28 cellular contexts compared by ENCODE assay signal in genomic region chr4:98976716-98977115, GRCh38. TPM values are rescaled to one million over a fixed set of nuclear protein-coding genes. Genes with fewer than 3 reads are reported as not detected.
DNase-seq lines count a peak whose midpoint lies in the region; ATAC-seq, FAIRE-seq and TF ChIP-seq lines count a peak whose summit lies in the region.
"Had no signal": no experiment of that assay in that cellular context is flagged by ENCODE, and none has a peak within 500 bp of the region (broad histone marks: within the 10 kb centered on the region; RNA-seq: fewer than 3 reads in every experiment).

No MANE protein-coding gene starts in this region.

- H2AFZ ChIP-seq in IMR-90 (replicated peaks; ENCODE audit: low read length, poor library complexity) (no peak overlapping the region), endothelial cell of umbilical vein (ENCODE audit: low read depth, low read length) (no peak overlapping the region)

- no peak overlapping the region for H3K23ac ChIP-seq in IMR-90 (ENCODE audit: low read depth, low read length)

- peaks cover 7% of the 10 kb centered on the region for H3K4me1 Mint-ChIP-seq in osteocyte (ENCODE audit: unreplicated experiment)
- H3K4me1 Mint-ChIP-seq: activated naive CD8-positive, alpha-beta T cell treated with anti-CD3 and anti-CD28 coated beads, Interleukin-2, amount 10 ng/mL, durations not matched to agents 7 days and 5 days; CD8-positive, alpha-beta memory T cell; stimulated activated naive CD8-positive, alpha-beta T cell treated with anti-CD3 and anti-CD28 coated beads, Interleukin-15, amount 100 ng/mL, for 72 hours had no signal

- no peak overlapping the region; the same call in 1 of the 2 replicates for H2BK120ac ChIP-seq in IMR-90 (ENCODE audit: low read depth, low read length)

- POLR2A ChIA-PET in IMR-90 (lab: Charles Lee; ENCODE audit: unreplicated experiment) (no interaction called here), endothelial cell of umbilical vein (lab: Charles Lee) (no interaction called here)

- H3K79me1 ChIP-seq in IMR-90 (ENCODE audit: low read depth in 1 of 2, low read length in 2 of 2) = no peaks in the 10 kb centered on the region

- no peak for TF ChIP-seq POLR2A in IMR-90 (IDR thresholded peaks at IDR 0.05; ENCODE audit: low read depth, low read length)
- TF ChIP-seq POLR2A in endothelial cell of umbilical vein (IDR thresholded peaks at IDR 0.05; ENCODE audit: low read depth, low read length) = no peak

- no peak overlapping the region for H2BK20ac ChIP-seq in IMR-90 (ENCODE audit: low read depth, low read length)

- H4K91ac ChIP-seq in IMR-90 (ENCODE audit: insufficient read depth, low read depth, low read length) = no peak overlapping the region

- BruUV-seq in IMR-90 (replicated peaks; lab: Mats Ljungman, UMichigan) (no TSS peak), endothelial cell of umbilical vein (replicated peaks; lab: Mats Ljungman, UMichigan) (no TSS peak)

- H3K9me3 ChIP-seq in IMR-90 (ENCODE audit: control insufficient read depth, insufficient read depth, low read length) (no peaks in the 10 kb centered on the region), endothelial cell of umbilical vein (replicated peaks; ENCODE audit: control insufficient read depth, insufficient read depth, low read length) (no peaks in the 10 kb centered on the region)
- H3K9me3 ChIP-seq: transverse colon had no signal

- H3K27me3 ChIP-seq in IMR-90 (ENCODE audit: control insufficient read depth, insufficient read depth, low read length) = no peaks in the 10 kb centered on the region
- no peaks in the 10 kb centered on the region for H3K27me3 ChIP-seq in endothelial cell of umbilical vein (ENCODE audit: control insufficient read depth in 2 of 2, insufficient read depth in 2 of 2, low read length in 2 of 2)
- H3K27me3 ChIP-seq: cardiac muscle cell, transverse colon had no signal

- in situ Hi-C loops in IMR-90 (cut with MboI; ENCODE audit: low sequenced_read_pairs) = no loop called here

- ATAC-seq in IMR-90 (ENCODE audit: low read depth) (peak; percentile 63), left cardiac atrium (no peak)
- ATAC-seq: GM12878; HCT116; stimulated activated naive CD8-positive, alpha-beta T cell treated with anti-CD3 and anti-CD28 coated beads, Interleukin-15, amount 100 ng/mL, for 72 hours had no signal

- no peaks in the 10 kb centered on the region for H3K9me3 Mint-ChIP-seq in osteocyte (ENCODE audit: unreplicated experiment)
- H3K9me3 Mint-ChIP-seq: activated naive CD8-positive, alpha-beta T cell treated with anti-CD3 and anti-CD28 coated beads, Interleukin-2, amount 10 ng/mL, durations not matched to agents 7 days and 5 days; CD8-positive, alpha-beta memory T cell; stimulated activated naive CD8-positive, alpha-beta T cell treated with anti-CD3 and anti-CD28 coated beads, Interleukin-15, amount 100 ng/mL, for 72 hours; T-helper 2 cell treated with Interferon-gamma antibody and Interleukin-4, amounts not matched to agents 5 μg/mL and 100 μg/mL, for 36 hours had no signal

- intact Hi-C loops in IMR-90 (cut with micrococcal nuclease) = no loop called here
- intact Hi-C loops in endothelial cell of umbilical vein (cut with micrococcal nuclease) = no loop called here
- intact Hi-C loops in left cardiac atrium (cut with DNase I) = no loop called here

- H3K27me3 Mint-ChIP-seq in osteocyte (ENCODE audit: unreplicated experiment) = no peaks in the 10 kb centered on the region
- H3K27me3 Mint-ChIP-seq: stimulated activated naive CD8-positive, alpha-beta T cell treated with anti-CD3 and anti-CD28 coated beads, Interleukin-15, amount 100 ng/mL, for 72 hours had no signal

- H3K4ac ChIP-seq in IMR-90 (ENCODE audit: low read depth, low read length) = no peak overlapping the region

- no peak overlapping the region for H3K4me3 Mint-ChIP-seq in osteocyte (ENCODE audit: unreplicated experiment)
- H3K4me3 Mint-ChIP-seq: activated naive CD8-positive, alpha-beta T cell treated with anti-CD3 and anti-CD28 coated beads, Interleukin-2, amount 10 ng/mL, durations not matched to agents 7 days and 5 days; CD8-positive, alpha-beta memory T cell; stimulated activated naive CD8-positive, alpha-beta T cell treated with anti-CD3 and anti-CD28 coated beads, Interleukin-15, amount 100 ng/mL, for 72 hours; T-helper 2 cell treated with Interferon-gamma antibody and Interleukin-4, amounts not matched to agents 5 μg/mL and 100 μg/mL, for 36 hours had no signal

- DNase-seq in IMR-90 (peak; percentile 62), endothelial cell of umbilical vein (ENCODE audit: low read depth, low spot score) (peak; percentile 35), osteocyte (ENCODE audit: extremely low spot score, unreplicated experiment) (no peak), NCI-H82 (lab: John Stamatoyannopoulos, UW) (no peak), AML-193 (lab: John Stamatoyannopoulos, UW) (no peak), hepatic stellate cell (ENCODE audit: low spot score) (no peak), left cardiac atrium (no peak)
- DNase-seq: activated CD4-positive, alpha-beta T cell treated with anti-CD3 and anti-CD28 coated beads, Interleukin-2, amount 50 U/mL, for 1 hour; activated CD8-positive, alpha-beta memory T cell treated with anti-CD3 and anti-CD28 coated beads, Interleukin-2, amount 50 U/mL, for 4 hours; activated naive CD8-positive, alpha-beta T cell treated with anti-CD3 and anti-CD28 coated beads, Interleukin-2, amount 10 ng/mL, durations not matched to agents 7 days and 5 days; CD8-positive, alpha-beta memory T cell; dermis blood vessel endothelial cell; KG1; kidney; NCI-H187; nucleus accumbens; stimulated activated CD4-positive, alpha-beta T cell treated with anti-CD3 and anti-CD28 coated beads, Interleukin-4, amount 100 ng/mL, for 4 hours; stimulated activated naive CD8-positive, alpha-beta T cell treated with anti-CD3 and anti-CD28 coated beads, Interleukin-15, amount 100 ng/mL, for 72 hours; transverse colon; WERI-Rb-1 had no signal

- FAIRE-seq in endothelial cell of umbilical vein (lab: Jason Lieb, UNC) = peak; percentile 38
- FAIRE-seq: frontal cortex, GM12878, kidney, RCC 7860 had no signal

- dilution Hi-C loops in IMR-90 (cut with HindIII; ENCODE audit: low sequenced_read_pairs, unreplicated experiment) (no loop called here), endothelial cell of umbilical vein (cut with MboI; ENCODE audit: extremely low pct_ligation_motif_present, low sequenced_read_pairs) (no loop called here)

- H4K8ac ChIP-seq in IMR-90 (ENCODE audit: low read depth in 2 of 2, low read length in 2 of 2) = no peak overlapping the region

- H3K27ac Mint-ChIP-seq in osteocyte (ENCODE audit: unreplicated experiment) = peak overlapping the region; percentile 14
- H3K27ac Mint-ChIP-seq: activated naive CD8-positive, alpha-beta T cell treated with anti-CD3 and anti-CD28 coated beads, Interleukin-2, amount 10 ng/mL, durations not matched to agents 7 days and 5 days; CD8-positive, alpha-beta memory T cell; T-helper 2 cell treated with Interferon-gamma antibody and Interleukin-4, amounts not matched to agents 5 μg/mL and 100 μg/mL, for 36 hours had no signal

- peaks cover 4% of the 10 kb centered on the region for H3K4me1 ChIP-seq in IMR-90 (ENCODE audit: control insufficient read depth, insufficient read depth, low read length)
- no peaks in the 10 kb centered on the region for H3K4me1 ChIP-seq in endothelial cell of umbilical vein (ENCODE audit: control insufficient read depth, extremely low read depth, insufficient read depth, low read length)
- H3K4me1 ChIP-seq: transverse colon had no signal

- CTCF ChIA-PET in IMR-90 (lab: Yijun Ruan, JAX) (no interaction called here), endothelial cell of umbilical vein (lab: Charles Lee) (interaction anchor here (1.7 kb wide), 1 partner anchor 429 kb away, joined by 4 read pairs; no protein-coding TSS in a partner anchor)

- H3K56ac ChIP-seq in IMR-90 (ENCODE audit: extremely low read depth, insufficient read depth, low read length) = no peak overlapping the region

- peak overlapping the region; percentile 24 for H2AK9ac ChIP-seq in IMR-90 (replicated peaks; ENCODE audit: low read depth, low read length, poor library complexity)

- no peak overlapping the region for H3K14ac ChIP-seq in IMR-90 (replicated peaks; ENCODE audit: low read depth, low read length)

- no peak overlapping the region for H4K5ac ChIP-seq in IMR-90 (ENCODE audit: low read depth, low read length)

- H3K9ac ChIP-seq in IMR-90 (ENCODE audit: low read depth, low read length) = no peak overlapping the region
- no peak overlapping the region for H3K9ac ChIP-seq in endothelial cell of umbilical vein (replicated peaks; ENCODE audit: extremely low read depth, insufficient read depth, low read length)

- H3K36me3 ChIP-seq in IMR-90 (ENCODE audit: control insufficient read depth, insufficient read depth, low read length) (no peaks in the 10 kb centered on the region), endothelial cell of umbilical vein (ENCODE audit: control insufficient read depth in 2 of 2, extremely low read depth in 1 of 2, insufficient read depth in 2 of 2, low read length in 2 of 2) (no peaks in the 10 kb centered on the region)
- H3K36me3 ChIP-seq: cardiac muscle cell, transverse colon, WERI-Rb-1 had no signal

- H3K4me2 ChIP-seq in IMR-90 (ENCODE audit: low read depth, low read length) = peak overlapping the region; percentile 46
- no peak overlapping the region for H3K4me2 ChIP-seq in endothelial cell of umbilical vein (ENCODE audit: insufficient read depth, low read length)

- no peak overlapping the region for H3K18ac ChIP-seq in IMR-90 (ENCODE audit: low read depth, low read length)

- H4K20me1 ChIP-seq in IMR-90 (ENCODE audit: insufficient read depth, low read length) (no peaks in the 10 kb centered on the region), endothelial cell of umbilical vein (replicated peaks; ENCODE audit: control insufficient read depth, extremely low read depth, insufficient read depth, low read length) (no peaks in the 10 kb centered on the region)

- no peak overlapping the region for H2BK5ac ChIP-seq in IMR-90 (ENCODE audit: low read depth, low read length, poor library complexity, severe bottlenecking)

- H2AK5ac ChIP-seq in IMR-90 (ENCODE audit: low read depth, low read length) = peak overlapping the region; percentile 37; the same call in 1 of the 2 replicates

- H2BK15ac ChIP-seq in IMR-90 (ENCODE audit: low read depth, low read length) = no peak overlapping the region

- 6% methylated on average over 2 of the region's 4 CpGs; no CpG with 5 or more reads in 1 of the 2 experiments for WGBS in IMR-90 (ENCODE audit: extremely low coverage in 2 of 2, insufficient read length in 1 of 2), 2 experiments

- no peaks in the 10 kb centered on the region for H3K36me3 Mint-ChIP-seq in osteocyte (ENCODE audit: unreplicated experiment)
- H3K36me3 Mint-ChIP-seq: activated naive CD8-positive, alpha-beta T cell treated with anti-CD3 and anti-CD28 coated beads, Interleukin-2, amount 10 ng/mL, durations not matched to agents 7 days and 5 days had no signal

- H3K79me2 ChIP-seq in endothelial cell of umbilical vein (ENCODE audit: control insufficient read depth, insufficient read depth, low read length) = no peaks in the 10 kb centered on the region

- H3K9me1 ChIP-seq in IMR-90 (ENCODE audit: insufficient read depth, low read length) (peaks cover 3% of the 10 kb centered on the region; the same call in 1 of the 2 replicates), endothelial cell of umbilical vein (replicated peaks; ENCODE audit: control insufficient read depth, extremely low read depth, insufficient read depth, low read length) (no peaks in the 10 kb centered on the region)

- TF ChIP-seq CTCF in IMR-90 (conservative IDR thresholded peaks at IDR 0.05; ENCODE audit: low read depth, low read length) (no peak), VCaP (conservative IDR thresholded peaks at IDR 0.05) (no peak), endothelial cell of umbilical vein (IDR thresholded peaks at IDR 0.05; ENCODE audit: extremely low read depth in 1 of 2, insufficient read depth in 1 of 2, low read depth in 1 of 2, low read length in 2 of 2) (no peak), osteocyte (IDR thresholded peaks at IDR 0.05) (no peak)

- no peak for TF ChIP-seq RAD21 in IMR-90 (IDR thresholded peaks at IDR 0.05; ENCODE audit: low read length)

- H3K4me3 ChIP-seq in IMR-90 (ENCODE audit: insufficient read depth, low read depth, low read length) (no peak overlapping the region), endothelial cell of umbilical vein (replicated peaks in 1 of 3; ENCODE audit: insufficient read depth in 1 of 3, low read depth in 1 of 3, low read length in 3 of 3) (no peak overlapping the region)
- H3K4me3 ChIP-seq: cardiac muscle cell, GM12878, SK-N-MC, transverse colon had no signal

- H3K27ac ChIP-seq in IMR-90 (ENCODE audit: insufficient read depth, low read length) (no peak overlapping the region), VCaP (peak overlapping the region; percentile 29), endothelial cell of umbilical vein (ENCODE audit: insufficient read depth, low read depth, low read length) (no peak overlapping the region)
- H3K27ac ChIP-seq: cardiac muscle cell, SK-N-MC, transverse colon, WERI-Rb-1 had no signal

RNA-seq across cellular contexts. Expression of gene METAP1, which starts 18.8 kb away (rescaled TPM):
- 43.7 and 76.1 TPM in 2 replicates for total RNA-seq in IMR-90 (2012; rRNA removed)
- polyA plus RNA-seq in IMR-90 (2012; rRNA removed) = 38.2 and 47.9 TPM in 2 replicates
- 10.2 and 21.2 TPM in 2 replicates for polyA plus RNA-seq in IMR-90 (2012; cell fraction: cytosol; rRNA removed)
- 18.8 and 53.5 TPM in 2 replicates for polyA plus RNA-seq in IMR-90 (2012; cell fraction: nucleus; rRNA removed; ENCODE audit: low replicate concordance)
- 38.8 and 39.8 TPM in 2 replicates for total RNA-seq in endothelial cell of umbilical vein
- polyA plus RNA-seq in endothelial cell of umbilical vein = 17.8 and 26.4 TPM in 2 replicates
- 26.6 and 33.4 TPM in 2 replicates for polyA plus RNA-seq in endothelial cell of umbilical vein (2011; cell fraction: cytosol; rRNA removed)
- polyA plus RNA-seq in endothelial cell of umbilical vein (2011; cell fraction: nucleus; rRNA removed) = 53.6 and 61.3 TPM in 2 replicates
- 30.5 and 41.2 TPM in 2 replicates for polyA plus RNA-seq in endothelial cell of umbilical vein (2012)
- 50.5 and 51.5 TPM in 2 replicates for polyA minus RNA-seq in endothelial cell of umbilical vein
- polyA minus RNA-seq in endothelial cell of umbilical vein (2011; cell fraction: cytosol; rRNA and poly(A)+ RNA removed) = 28.5 TPM
- polyA minus RNA-seq in endothelial cell of umbilical vein (2011; cell fraction: nucleus; rRNA and poly(A)+ RNA removed) = 33.6 and 49.2 TPM in 2 replicates
- 25.3 and 28.7 TPM in 2 replicates for total RNA-seq in osteocyte
- 10 to 100 TPM; 38.0 to 50.0 TPM for total RNA-seq in left cardiac atrium

RNA-seq across cellular contexts. Expression of gene EIF4E, which starts 47.8 kb away (rescaled TPM):
- total RNA-seq in IMR-90 (2012; rRNA removed) = 113 and 288 TPM in 2 replicates
- polyA plus RNA-seq in IMR-90 (2012; rRNA removed) = 69.4 and 80.4 TPM in 2 replicates
- polyA plus RNA-seq in IMR-90 (2012; cell fraction: cytosol; rRNA removed) = 6.5 and 9.4 TPM in 2 replicates
- polyA plus RNA-seq in IMR-90 (2012; cell fraction: nucleus; rRNA removed; ENCODE audit: low replicate concordance) = 2.9 and 26.4 TPM in 2 replicates
- total RNA-seq in endothelial cell of umbilical vein = 103 and 107 TPM in 2 replicates
- polyA plus RNA-seq in endothelial cell of umbilical vein = 22.1 and 40.3 TPM in 2 replicates
- 56.1 and 58.8 TPM in 2 replicates for polyA plus RNA-seq in endothelial cell of umbilical vein (2011; cell fraction: cytosol; rRNA removed)
- 40.2 and 59.3 TPM in 2 replicates for polyA plus RNA-seq in endothelial cell of umbilical vein (2011; cell fraction: nucleus; rRNA removed)
- polyA plus RNA-seq in endothelial cell of umbilical vein (2012) = 72.9 and 86.1 TPM in 2 replicates
- 53.4 and 56.3 TPM in 2 replicates for polyA minus RNA-seq in endothelial cell of umbilical vein
- polyA minus RNA-seq in endothelial cell of umbilical vein (2011; cell fraction: cytosol; rRNA and poly(A)+ RNA removed) = 43.3 TPM
- polyA minus RNA-seq in endothelial cell of umbilical vein (2011; cell fraction: nucleus; rRNA and poly(A)+ RNA removed) = 41.4 and 57.4 TPM in 2 replicates
- total RNA-seq in osteocyte = 60.6 and 64.6 TPM in 2 replicates
- 10 to 100 TPM; 49.2 to 82.1 TPM for total RNA-seq in left cardiac atrium

Comparison
In these comparisons a context has a peak if more than half of its experiments do, and no peak if none do; other contexts are left out.
1. DNase-seq: peak in IMR-90 (single experiment) and endothelial cell of umbilical vein (single experiment); none in osteocyte (single experiment), NCI-H82 (single experiment), AML-193 (0 of 2), hepatic stellate cell (single experiment) and left cardiac atrium (single experiment).